In the genomic region with DNA sequence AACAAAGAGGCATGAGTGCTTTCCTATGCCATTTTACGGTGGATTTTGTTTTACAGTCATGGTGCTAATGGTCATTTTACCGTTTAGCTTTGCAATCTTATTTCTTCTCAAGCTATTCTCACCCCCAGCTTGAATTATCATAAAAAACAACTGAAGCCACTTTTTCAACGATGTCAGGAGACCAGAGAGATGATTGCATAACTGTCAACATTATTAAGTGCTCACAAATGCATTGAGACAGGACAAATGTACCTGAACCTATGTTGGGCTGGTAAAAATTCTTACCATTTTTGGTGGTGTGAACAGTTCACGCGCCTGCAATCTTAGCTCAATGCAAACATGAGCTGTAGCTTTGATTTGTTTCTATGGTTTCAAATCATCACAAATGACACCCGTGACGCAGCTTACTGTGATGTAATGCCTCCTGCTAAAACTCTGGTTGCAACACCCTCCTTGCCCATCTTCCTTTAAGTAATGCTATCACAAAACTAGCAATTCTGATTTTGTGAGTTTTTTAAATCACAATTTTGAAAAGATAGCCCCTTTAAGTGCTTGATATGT, we compare ENCODE assay signal across 26 cellular contexts.
DNase-seq lines count a peak whose midpoint lies in the region; FAIRE-seq and TF ChIP-seq lines count a peak whose summit lies in the region.
"Had no signal": no experiment of that assay in that cellular context is flagged by ENCODE, and none has a peak within 500 bp of the region (broad histone marks: within the 10 kb centered on the region; RNA-seq: fewer than 3 reads in every experiment).

No MANE protein-coding gene starts in this region.

- H3K27me3 ChIP-seq in bronchial epithelial cell (ENCODE audit: control insufficient read depth, insufficient read depth, low read length) (no peaks in the 10 kb centered on the region), mesendoderm (ENCODE audit: insufficient read depth, low read length, poor library complexity) (no peaks in the 10 kb centered on the region), transverse colon (no peaks in the 10 kb centered on the region), ovary (no peaks in the 10 kb centered on the region)
- H3K27me3 ChIP-seq: BLaER1, foreskin keratinocyte, MG63, vagina had no signal

- POLR2A ChIA-PET in HEK293 (lab: Yijun Ruan, JAX) = no interaction called here

- no peak for TF ChIP-seq POLR2A in transverse colon (IDR thresholded peaks at IDR 0.05)
- TF ChIP-seq POLR2A in ovary (IDR thresholded peaks at IDR 0.05) = no peak

- H3K4me1 ChIP-seq in HEK293 (ENCODE audit: control insufficient read depth, insufficient read depth, low read length) (no peaks in the 10 kb centered on the region), mesendoderm (ENCODE audit: control insufficient read depth, low read depth, low read length) (no peaks in the 10 kb centered on the region), transverse colon (peaks cover 0 to 13% (median 2%) of the 10 kb centered on the region in 4 donors), ovary (ENCODE audit: insufficient read depth) (no peaks in the 10 kb centered on the region)
- H3K4me1 ChIP-seq: BLaER1, vagina had no signal

- DNase-seq in NCI-H2081 (lab: John Stamatoyannopoulos, UW) = peak; percentile 42 to 50
- no peak for DNase-seq in NCI-H2081 treated with DMSO at 0.1 percent for 48 hours (lab: John Stamatoyannopoulos, UW)
- DNase-seq in bronchial epithelial cell (ENCODE audit: low read depth) = peak; percentile 51
- DNase-seq in mesendoderm = peak; percentile 49
- no peak for DNase-seq in transverse colon
- DNase-seq in RKO (ENCODE audit: low spot score) = no peak
- no peak for DNase-seq in ovary
- DNase-seq: activated CD4-positive, CD25-positive, alpha-beta regulatory T cell treated with anti-CD3 and anti-CD28 coated beads, Interleukin-2, amount 50 U/mL, for 72 hours; activated CD8-positive, alpha-beta memory T cell treated with anti-CD3 and anti-CD28 coated beads for 24 hours; activated T-cell treated with anti-CD3 and anti-CD28 coated beads, Interleukin-2, amount 50 U/mL, for 48 hours; DMS 273 treated with DMSO at 0.1 percent for 48 hours; foreskin keratinocyte; H7; MG63; NCI-H2171; NCI-H526; stimulated activated CD4-positive, alpha-beta T cell treated with anti-CD3 and anti-CD28 coated beads, Interleukin-12 subunit alpha, Interleukin-12 subunit beta, amount 100 ng/mL, for 4 hours; stimulated activated CD8-positive, alpha-beta memory T cell treated with anti-CD3 and anti-CD28 coated beads, Interleukin-4, amount 100 ng/mL, for 48 hours; T-helper 9 cell had no signal

- H3K36me3 ChIP-seq in HEK293 (ENCODE audit: control insufficient read depth in 2 of 2, insufficient read depth in 1 of 2, low read length in 2 of 2) (no peaks in the 10 kb centered on the region), bronchial epithelial cell (ENCODE audit: control insufficient read depth, insufficient read depth, low read length) (no peaks in the 10 kb centered on the region), mesendoderm (ENCODE audit: control insufficient read depth, insufficient read depth, low read length) (no peaks in the 10 kb centered on the region), transverse colon (no peaks in the 10 kb centered on the region), ovary (no peaks in the 10 kb centered on the region)
- H3K36me3 ChIP-seq: BLaER1, MG63, vagina had no signal

- no peak overlapping the region for H3K23ac ChIP-seq in mesendoderm (ENCODE audit: low read length)

- intact Hi-C loops in transverse colon (cut with DNase I; ENCODE audit: low total_unique reads) (no loop called here), ovary (cut with DNase I) (no loop called here)

- H3K56ac ChIP-seq in mesendoderm (ENCODE audit: low read length) = no peak overlapping the region

- H4K8ac ChIP-seq in mesendoderm (ENCODE audit: low read depth, low read length) = no peak overlapping the region

- no peak overlapping the region for H2BK5ac ChIP-seq in mesendoderm (ENCODE audit: low read length)

- CTCF ChIA-PET in HEK293 (lab: Yijun Ruan, JAX) = interaction anchor here (0.6 kb wide), 1 partner anchor 57 kb away, joined by 3 read pairs; no protein-coding TSS in a partner anchor

- H3K9ac ChIP-seq in mesendoderm (ENCODE audit: low read length) = no peak overlapping the region
- H3K9ac ChIP-seq: BLaER1 had no signal

- no peak overlapping the region for H3K18ac ChIP-seq in mesendoderm (ENCODE audit: low read length)

- H3K79me1 ChIP-seq in mesendoderm (ENCODE audit: low read length) = no peaks in the 10 kb centered on the region

- H3K4ac ChIP-seq in mesendoderm (ENCODE audit: low read depth, low read length) = no peak overlapping the region

- H3K4me3 ChIP-seq in HEK293 (ENCODE audit: low read depth, low read length) = no peak overlapping the region
- no peak overlapping the region for H3K4me3 ChIP-seq in bronchial epithelial cell (ENCODE audit: low read depth, low read length)
- no peak overlapping the region for H3K4me3 ChIP-seq in mesendoderm (ENCODE audit: low read length)
- no peak overlapping the region for H3K4me3 ChIP-seq in transverse colon
- no peak overlapping the region for H3K4me3 ChIP-seq in ovary
- H3K4me3 ChIP-seq: BLaER1, coronary artery, MG63, PC-9, vagina had no signal

- no peak for FAIRE-seq in bronchial epithelial cell (lab: Jason Lieb, UNC)
- FAIRE-seq: endothelial cell of umbilical vein, GM12891 had no signal

- no peak overlapping the region for H3K27ac ChIP-seq in HEK293 (ENCODE audit: extremely low read depth, low read depth, low read length)
- no peak overlapping the region for H3K27ac ChIP-seq in mesendoderm (ENCODE audit: low read depth, low read length)
- H3K27ac ChIP-seq in transverse colon = no peak overlapping the region
- no peak overlapping the region for H3K27ac ChIP-seq in ovary
- H3K27ac ChIP-seq: BLaER1, coronary artery, foreskin keratinocyte, PC-9, vagina had no signal

- no CpG with 5 or more reads among the region's 7 CpGs for WGBS in mesendoderm (ENCODE audit: extremely low coverage, insufficient coverage, low lambda C conversion rate)
- WGBS in transverse colon (ENCODE audit: low coverage in 1 of 2), 2 donors = 52 to 71% methylated on average over 7 of the region's 7 CpGs
- 93 to 94% (median 93%) methylated on average over 7 of the region's 7 CpGs for WGBS in ovary, 3 donors

- no peak overlapping the region for H2BK15ac ChIP-seq in mesendoderm (replicated peaks; ENCODE audit: low read depth)

- no peaks in the 10 kb centered on the region for H3K79me2 ChIP-seq in mesendoderm (ENCODE audit: control insufficient read depth, insufficient read depth, low read length)

- no peak overlapping the region for H4K5ac ChIP-seq in mesendoderm (ENCODE audit: low read length)

- no peaks in the 10 kb centered on the region for H3K9me3 ChIP-seq in HEK293 (ENCODE audit: control insufficient read depth, insufficient read depth, low read depth, low read length)
- no peaks in the 10 kb centered on the region for H3K9me3 ChIP-seq in transverse colon
- no peaks in the 10 kb centered on the region for H3K9me3 ChIP-seq in ovary
- H3K9me3 ChIP-seq: BLaER1, MG63, vagina had no signal

- no peak for TF ChIP-seq EP300 in transverse colon (IDR thresholded peaks at IDR 0.05; ENCODE audit: low read depth)
- TF ChIP-seq EP300 in ovary (IDR thresholded peaks at IDR 0.05) = no peak

- in situ Hi-C loops in transverse colon (cut with MboI; ENCODE audit: low pct_ligation_motif_present in 1 of 4, low pct_unique_long_range_greater_than_20kb in 1 of 4, low sequenced_read_pairs in 3 of 4) = no loop called here

- no peak overlapping the region for H3K4me2 ChIP-seq in mesendoderm (ENCODE audit: low read length)
- H3K4me2 ChIP-seq: BLaER1, PC-9 had no signal

- TF ChIP-seq CTCF in HEK293 (tag by site-specific recombination; IDR thresholded peaks at IDR 0.05) (no peak), bronchial epithelial cell (IDR thresholded peaks at IDR 0.05; ENCODE audit: insufficient read depth, low read length, severe bottlenecking) (no peak), transverse colon (IDR thresholded peaks at IDR 0.05) (no peak), ovary (IDR thresholded peaks at IDR 0.05) (no peak)

- no peak overlapping the region for H2AK5ac ChIP-seq in mesendoderm (ENCODE audit: low read length)

- no peak overlapping the region for H2BK120ac ChIP-seq in mesendoderm (ENCODE audit: low read depth, low read length)

TF ChIP-seq in HEK293, 187 proteins besides CTCF, POLR2A, EP300 and RAD21:
- no peak for TF ChIP-seq ZNF335 (tag by site-specific recombination; conservative IDR thresholded peaks at IDR 0.05)
- TF ChIP-seq, protein P1, sequence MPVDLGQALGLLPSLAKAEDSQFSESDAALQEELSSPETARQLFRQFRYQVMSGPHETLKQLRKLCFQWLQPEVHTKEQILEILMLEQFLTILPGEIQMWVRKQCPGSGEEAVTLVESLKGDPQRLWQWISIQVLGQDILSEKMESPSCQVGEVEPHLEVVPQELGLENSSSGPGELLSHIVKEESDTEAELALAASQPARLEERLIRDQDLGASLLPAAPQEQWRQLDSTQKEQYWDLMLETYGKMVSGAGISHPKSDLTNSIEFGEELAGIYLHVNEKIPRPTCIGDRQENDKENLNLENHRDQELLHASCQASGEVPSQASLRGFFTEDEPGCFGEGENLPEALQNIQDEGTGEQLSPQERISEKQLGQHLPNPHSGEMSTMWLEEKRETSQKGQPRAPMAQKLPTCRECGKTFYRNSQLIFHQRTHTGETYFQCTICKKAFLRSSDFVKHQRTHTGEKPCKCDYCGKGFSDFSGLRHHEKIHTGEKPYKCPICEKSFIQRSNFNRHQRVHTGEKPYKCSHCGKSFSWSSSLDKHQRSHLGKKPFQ (tag by site-specific recombination; IDR thresholded peaks at IDR 0.05) = 0 out of 2 replicates have a peak, but pooled peaks have one; percentile 10
TF ChIP-seq in HEK293: peak in this region for 1.

Comparison
In these comparisons a context has a peak if more than half of its experiments do, and no peak if none do; other contexts are left out.
1. DNase-seq: peak in NCI-H2081 (2 of 2), bronchial epithelial cell (single experiment) and mesendoderm (single experiment); none in NCI-H2081 treated with DMSO at 0.1 percent for 48 hours (single experiment), transverse colon (single experiment), RKO (single experiment) and ovary (0 of 5).